Comparison of ENCODE assay signal across 23 cellular contexts in genomic region chr3:173921741-173922140, GRCh38.
"Had no signal": no experiment of that assay in that cellular context is flagged by ENCODE, and none has a peak within 500 bp of the region (broad histone marks: within the 10 kb centered on the region; RNA-seq: fewer than 3 reads in every experiment).

No MANE protein-coding gene starts in this region.

- H3K4me1 ChIP-seq: sigmoid colon had no signal

- H3K27ac ChIP-seq: neutrophil, sigmoid colon, thoracic aorta had no signal

- H3K4me3 ChIP-seq: sigmoid colon, thoracic aorta had no signal

- DNase-seq: activated CD4-positive, alpha-beta memory T cell treated with anti-CD3 and anti-CD28 coated beads, Interleukin-2, amount 10 ng/mL, durations not matched to agents 7 days and 5 days; activated CD4-positive, alpha-beta T cell treated with anti-CD3 and anti-CD28 coated beads for 1 hour; activated CD4-positive, alpha-beta T cell treated with anti-CD3 and anti-CD28 coated beads, Interleukin-2, amount 10 ng/mL, durations not matched to agents 7 days and 5 days; activated CD8-positive, alpha-beta memory T cell treated with anti-CD3 and anti-CD28 coated beads, Interleukin-2, amount 50 U/mL, for 48 hours; activated gamma-delta T cell treated with Interleukin-2 at 50 U/mL for 16 hours; activated naive CD8-positive, alpha-beta T cell treated with anti-CD3 and anti-CD28 coated beads, Interleukin-2, amount 50 U/mL, for 24 hours; activated T-cell treated with anti-CD3 and anti-CD28 coated beads, Interleukin-2, amount 50 U/mL, for 24 hours; anterior cingulate cortex; dermis blood vessel endothelial cell; effector CD8-positive, alpha-beta T cell; erythroblast; head of caudate nucleus; hippocampal formation; left cardiac atrium; left ventricle myocardium superior; retina; sigmoid colon; small intestine; stimulated activated CD4-positive, alpha-beta T cell treated with anti-CD3 and anti-CD28 coated beads, Interleukin-4, amount 100 ng/mL, for 24 hours; T-helper 2 cell; trophoblast cell had no signal

- H3K36me3 ChIP-seq: neutrophil, sigmoid colon, thoracic aorta had no signal

- H3K9me3 ChIP-seq: neutrophil, sigmoid colon, thoracic aorta had no signal

- H3K27me3 ChIP-seq: neutrophil, sigmoid colon had no signal
